In the genomic region with DNA sequence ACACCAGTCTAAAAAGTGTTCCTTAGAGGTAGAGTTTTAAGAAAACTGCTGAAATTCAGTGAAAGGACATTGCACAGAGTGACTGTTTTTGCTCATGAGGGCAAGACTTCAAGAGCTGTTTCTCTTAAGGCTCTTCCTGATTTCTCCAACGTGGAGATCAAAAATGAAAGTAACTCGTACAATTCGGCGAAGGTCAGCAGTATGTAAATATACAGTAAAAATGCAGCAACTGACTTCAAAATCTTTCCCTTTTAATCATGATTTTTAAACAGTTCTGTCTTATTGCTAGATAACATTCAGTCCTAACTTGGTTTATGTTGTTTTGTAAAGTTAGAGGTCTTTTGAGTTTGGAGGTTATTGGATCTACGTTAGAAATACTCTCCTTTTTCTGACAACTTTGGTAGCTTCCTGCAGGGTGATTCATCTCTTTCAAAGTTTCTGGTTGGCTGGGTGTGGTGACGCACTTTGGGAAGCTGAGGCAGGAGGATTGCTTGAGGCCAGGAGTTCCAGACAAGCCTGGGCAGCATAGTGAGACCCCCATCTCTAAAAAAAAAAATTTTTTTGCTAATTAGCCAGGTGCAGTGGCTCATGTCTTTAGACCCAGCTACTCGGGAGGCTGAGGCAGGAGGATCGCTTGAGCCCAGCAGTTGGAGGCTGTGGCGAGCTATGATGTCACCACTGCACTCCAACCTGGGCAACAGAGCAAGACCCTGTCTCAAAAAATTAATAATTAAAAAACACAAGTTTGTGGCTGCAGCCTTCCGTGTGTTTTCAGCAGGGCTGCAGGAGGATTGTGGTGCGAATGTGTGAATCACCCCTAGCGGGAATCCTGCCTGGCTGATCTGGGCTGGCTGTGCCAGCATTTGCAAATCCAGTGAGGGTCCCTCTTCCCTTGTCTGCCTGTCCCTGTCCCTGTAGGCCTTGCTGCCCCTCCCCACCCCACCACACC, we compare ENCODE assay signal across 8 cellular contexts. TPM values are rescaled to one million over a fixed set of nuclear protein-coding genes. Genes with fewer than 3 reads are reported as not detected.
A peak's percentile ranks its signal among the peaks of the same experiment; 100 is the strongest.
DNase-seq lines count a peak whose midpoint lies in the region; ATAC-seq, FAIRE-seq and TF ChIP-seq lines count a peak whose summit lies in the region.

No MANE protein-coding gene starts in this region.

- peaks cover 47% of the 10 kb centered on the region for H3K4me1 ChIP-seq in mucosa of descending colon (ENCODE audit: low read depth)

- no peak overlapping the region for H3K4me3 ChIP-seq in mucosa of descending colon

- H3K9me3 Mint-ChIP-seq in chondrocyte (ENCODE audit: low read depth) = no peaks in the 10 kb centered on the region

- H3K27ac Mint-ChIP-seq in chondrocyte (ENCODE audit: unreplicated experiment) = peak overlapping the region; percentile 98

- DNase-seq in activated CD4-positive, alpha-beta T cell treated with anti-CD3 and anti-CD28 coated beads for 48 hours = peak; percentile 41
- DNase-seq in activated CD4-positive, alpha-beta T cell treated with anti-CD3 and anti-CD28 coated beads, Interleukin-2, amount 50 U/mL, for 4 hours = no peak
- DNase-seq in RCC 7860 (ENCODE audit: low spot score) = peak; percentile 83
- no peak for DNase-seq in chondrocyte (ENCODE audit: low spot score)
- peak in 2 of 3 donors; percentile 58 to 62 for DNase-seq in mucosa of descending colon
- no peak for DNase-seq in UCSD-AML1 (lab: John Stamatoyannopoulos, UW; ENCODE audit: unreplicated experiment)
- no peak for DNase-seq in DMS153 treated with DMSO at 0.1 percent for 48 hours (lab: John Stamatoyannopoulos, UW; ENCODE audit: unreplicated experiment)

- H3K4me1 Mint-ChIP-seq in chondrocyte (ENCODE audit: low read depth) = peaks cover 75% of the 10 kb centered on the region

- peak overlapping the region; percentile 60 for H3K4me3 Mint-ChIP-seq in chondrocyte (ENCODE audit: unreplicated experiment)

- H3K27me3 Mint-ChIP-seq in chondrocyte (ENCODE audit: low read depth) = no peaks in the 10 kb centered on the region

- H3K36me3 ChIP-seq in mucosa of descending colon (ENCODE audit: low read depth) = peaks cover 4% of the 10 kb centered on the region

- no peak for TF ChIP-seq CTCF in chondrocyte (IDR thresholded peaks at IDR 0.05)
- TF ChIP-seq CTCF in mucosa of descending colon (IDR thresholded peaks at IDR 0.05) = no peak

- FAIRE-seq in RCC 7860 (lab: Jason Lieb, UNC) = peak; percentile 82

- ATAC-seq in mucosa of descending colon (peak; percentile 37), HG02884 (IDR thresholded peaks at IDR 0.05; ENCODE audit: unreplicated experiment) (no peak)

- H3K36me3 Mint-ChIP-seq in chondrocyte (ENCODE audit: low read depth) = peaks cover 28% of the 10 kb centered on the region

- H3K9me3 ChIP-seq in mucosa of descending colon = no peaks in the 10 kb centered on the region

- intact Hi-C loops in mucosa of descending colon (cut with DNase I, micrococcal nuclease) = loop anchor here in 1 of 2 donors (5.0 kb wide), 1 partner anchor 64 kb away; the partner anchor contains the start of gene FOXK1

RNA-seq across cellular contexts. Expression of gene AP5Z1, which starts 29.2 kb away (rescaled TPM):
- total RNA-seq in chondrocyte = 35.7 to 61.2 TPM (median 59.7 TPM) in 3 replicates
- total RNA-seq in mucosa of descending colon = 10 to 100 TPM; 39.5 to 47.4 (median 45.2) TPM

Comparison
In these comparisons a context has a peak if more than half of its experiments do, and no peak if none do; other contexts are left out.
1. DNase-seq: peak in activated CD4-positive, alpha-beta T cell treated with anti-CD3 and anti-CD28 coated beads for 48 hours (single experiment), RCC 7860 (single experiment) and mucosa of descending colon (2 of 3); none in activated CD4-positive, alpha-beta T cell treated with anti-CD3 and anti-CD28 coated beads, Interleukin-2, amount 50 U/mL, for 4 hours (0 of 2), chondrocyte (single experiment), UCSD-AML1 (single experiment) and DMS153 treated with DMSO at 0.1 percent for 48 hours (single experiment).